Comparison of ENCODE assay signal across 26 cellular contexts in the genomic region with DNA sequence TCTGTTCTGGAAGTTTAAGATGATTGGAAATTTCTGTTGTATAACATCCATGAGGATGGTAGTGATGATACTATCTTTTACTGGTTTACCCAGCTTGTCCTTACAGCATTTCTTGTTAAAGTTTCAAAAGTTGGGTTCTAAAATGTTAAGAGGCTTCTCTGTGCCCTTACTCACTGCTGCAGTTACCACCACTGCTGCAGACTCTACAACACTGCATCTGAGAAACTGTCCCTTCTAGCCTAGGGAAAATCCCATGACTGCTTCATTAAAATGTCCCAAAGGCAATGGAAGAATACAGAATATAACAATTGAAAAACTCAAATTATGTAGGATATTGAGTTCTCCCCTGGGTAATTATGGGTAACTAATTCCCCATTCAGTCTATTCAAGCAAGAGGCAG. TPM values are rescaled to one million over a fixed set of nuclear protein-coding genes. Genes with fewer than 3 reads are reported as not detected.
A peak's percentile ranks its signal among the peaks of the same experiment; 100 is the strongest.
DNase-seq lines count a peak whose midpoint lies in the region; ATAC-seq, FAIRE-seq and TF ChIP-seq lines count a peak whose summit lies in the region.
"Had no signal": no experiment of that assay in that cellular context is flagged by ENCODE, and none has a peak within 500 bp of the region (broad histone marks: within the 10 kb centered on the region; RNA-seq: fewer than 3 reads in every experiment).

No MANE protein-coding gene starts in this region.

- peaks cover 14% of the 10 kb centered on the region for H3F3A ChIP-seq in neural progenitor cell (ENCODE audit: low read depth)

- H3K36me3 Mint-ChIP-seq in neural progenitor cell: no peaks in the 10 kb centered on the region

- H3K27me3 ChIP-seq in neural progenitor cell: no peaks in the 10 kb centered on the region
- H3K27me3 ChIP-seq: adrenal gland, brain microvascular endothelial cell, esophagus muscularis mucosa, tibial nerve had no signal

- FAIRE-seq in GM12892 (lab: Jason Lieb, UNC): peak; percentile 50
- FAIRE-seq: frontal cortex had no signal

- no peaks in the 10 kb centered on the region for H4K20me1 ChIP-seq in neural progenitor cell (ENCODE audit: low read depth)

- H3K4me3 ChIP-seq in neural progenitor cell: no peak overlapping the region
- H3K4me3 ChIP-seq: adrenal gland, esophagus muscularis mucosa, GM23248, prostate gland, tibial nerve had no signal

- peaks cover 17% of the 10 kb centered on the region for H3K79me2 ChIP-seq in neural progenitor cell (ENCODE audit: low read depth)

- no peak for TF ChIP-seq CTCF in VCaP (conservative IDR thresholded peaks at IDR 0.05)
- no peak for TF ChIP-seq CTCF in neural progenitor cell (IDR thresholded peaks at IDR 0.05)

- H3K27ac Mint-ChIP-seq in neural progenitor cell: no peak overlapping the region
- H3K27ac Mint-ChIP-seq: effector memory CD8-positive, alpha-beta T cell had no signal

- H3K27me3 Mint-ChIP-seq in neural progenitor cell (ENCODE audit: insufficient read depth, low read depth): no peaks in the 10 kb centered on the region

- H3K4me1 ChIP-seq in neural progenitor cell: peaks cover 3% of the 10 kb centered on the region
- H3K4me1 ChIP-seq: prostate gland had no signal

- no peak overlapping the region for H3K4me3 Mint-ChIP-seq in neural progenitor cell
- H3K4me3 Mint-ChIP-seq: effector memory CD8-positive, alpha-beta T cell had no signal

- no peaks in the 10 kb centered on the region for H3K9me3 Mint-ChIP-seq in neural progenitor cell
- H3K9me3 Mint-ChIP-seq: effector memory CD8-positive, alpha-beta T cell had no signal

- DNase-seq in GM12892 (ENCODE audit: insufficient read length): no peak
- no peak for DNase-seq in neural progenitor cell (ENCODE audit: low spot score)
- no peak for DNase-seq in dedifferentiated amniotic fluid mesenchymal stem cell (ENCODE audit: extremely low spot score)
- DNase-seq in NCI-H1436 treated with DMSO at 0.1 percent for 48 hours (lab: John Stamatoyannopoulos, UW): no peak
- DNase-seq in stimulated activated naive CD4-positive, alpha-beta T cell (lab: John Stamatoyannopoulos, UW): no peak
- DNase-seq: activated CD4-positive, alpha-beta T cell treated with anti-CD3 and anti-CD28 coated beads for 1 hour; activated effector memory CD4-positive, alpha-beta T cell treated with anti-CD3 and anti-CD28 coated beads, Interleukin-2, amount 50 U/mL, for 16 hours; adrenal gland; AML-193; brain microvascular endothelial cell; DMS79; effector memory CD8-positive, alpha-beta T cell; GM23248; hypothalamus; left ventricle myocardium superior; midbrain; NCI-H1417 treated with DMSO at 0.1 percent for 48 hours; NCI-H2171; NCI-H524 treated with DMSO at 0.1 percent for 48 hours; stimulated activated naive CD4-positive, alpha-beta T cell treated with Interleukin-2 at 50 U/mL for 16 hours had no signal

- H3K27ac ChIP-seq in VCaP: peak overlapping the region; percentile 29
- H3K27ac ChIP-seq in neural progenitor cell: no peak overlapping the region
- H3K27ac ChIP-seq: adrenal gland, brain microvascular endothelial cell, esophagus muscularis mucosa, GM23248, prostate gland, tibial nerve had no signal

- no peak overlapping the region for H3K9ac ChIP-seq in neural progenitor cell
- H3K9ac ChIP-seq: GM23248 had no signal

- peaks cover 8% of the 10 kb centered on the region for H3K4me1 Mint-ChIP-seq in neural progenitor cell

- H3K36me3 ChIP-seq in neural progenitor cell: no peaks in the 10 kb centered on the region
- H3K36me3 ChIP-seq: adrenal gland, brain microvascular endothelial cell, esophagus muscularis mucosa, prostate gland, tibial nerve had no signal

- peak overlapping the region; percentile 52 for H2AFZ ChIP-seq in neural progenitor cell (replicated peaks)

- no peak overlapping the region for H3K4me2 ChIP-seq in neural progenitor cell

- no peak for TF ChIP-seq POLR2A in GM12892 (IDR thresholded peaks at IDR 0.05; ENCODE audit: low read depth, low read length)

- ATAC-seq in HG02610 (IDR thresholded peaks at IDR 0.05; ENCODE audit: unreplicated experiment): peak; percentile 42
- ATAC-seq: left ventricle myocardium superior had no signal

- no peaks in the 10 kb centered on the region for H3K9me3 ChIP-seq in neural progenitor cell (ENCODE audit: low read depth)
- H3K9me3 ChIP-seq: adrenal gland, esophagus muscularis mucosa, prostate gland, tibial nerve had no signal

RNA-seq across cellular contexts. Expression of a gene that starts 3.8 kb away (rescaled TPM):
- polyA plus RNA-seq in GM12892 (2012; ENCODE audit: missing spikeins): 33.6 TPM
- total RNA-seq in neural progenitor cell (ENCODE audit: low replicate concordance): 13.1 and 14.8 TPM in 2 replicates
